Comparison of ENCODE assay signal across 23 cellular contexts in genomic region chr2:160932960-160933359, GRCh38.
DNase-seq lines count a peak whose midpoint lies in the region; ATAC-seq lines count a peak whose summit lies in the region.
"Had no signal": no experiment of that assay in that cellular context is flagged by ENCODE, and none has a peak within 500 bp of the region (broad histone marks: within the 10 kb centered on the region; RNA-seq: fewer than 3 reads in every experiment).

No MANE protein-coding gene starts in this region.

- peaks cover 37% of the 10 kb centered on the region for H3K4me1 ChIP-seq in adipocyte (ENCODE audit: control insufficient read depth, insufficient read depth, low read length)
- H3K4me1 ChIP-seq: Peyer's patch had no signal

- H3K4me3 ChIP-seq in adipocyte (ENCODE audit: low read length): no peak overlapping the region
- H3K4me3 ChIP-seq: Peyer's patch had no signal

- ATAC-seq in HG02981 (IDR thresholded peaks at IDR 0.05; ENCODE audit: unreplicated experiment): no peak
- ATAC-seq: activated T-cell treated with anti-CD3 and anti-CD28 coated beads, Interleukin-2, amount 50 U/mL, for 4 hours; HCT116; stimulated activated naive CD8-positive, alpha-beta T cell treated with anti-CD3 and anti-CD28 coated beads, Interleukin-15, Interleukin-2, amounts not matched to agents 100 U/mL and 50 U/mL, for 24 hours had no signal

- H3K27me3 ChIP-seq in adipocyte (replicated peaks; ENCODE audit: control insufficient read depth, insufficient read depth, low read length): no peaks in the 10 kb centered on the region
- H3K27me3 ChIP-seq: Peyer's patch had no signal

- no peaks in the 10 kb centered on the region for H3K36me3 ChIP-seq in adipocyte (ENCODE audit: control insufficient read depth, insufficient read depth, low read length, severe bottlenecking)
- H3K36me3 ChIP-seq: Peyer's patch had no signal

- no peak overlapping the region for H3K9ac ChIP-seq in adipocyte (ENCODE audit: low read length)

- H3K9me3 ChIP-seq in adipocyte (ENCODE audit: control insufficient read depth, low read length): no peaks in the 10 kb centered on the region
- H3K9me3 ChIP-seq: Peyer's patch had no signal

- DNase-seq in AG08395 (ENCODE audit: low spot score) (peak; percentile 72), HCEC 1CT (peak; percentile 69), adipocyte (ENCODE audit: low read depth) (peak; percentile 84), iPS-NIHi11 (ENCODE audit: low spot score) (peak; percentile 29), SKM-1 treated with dmso at 0.1 percent for 144 hours (lab: John Stamatoyannopoulos, UW; ENCODE audit: unreplicated experiment) (no peak)
- DNase-seq in effector CD8-positive, alpha-beta T cell (lab: John Stamatoyannopoulos, UW): no peak
- no peak for DNase-seq in activated CD4-positive, alpha-beta T cell treated with anti-CD3 and anti-CD28 coated beads for 1 hour
- DNase-seq: activated CD4-positive, alpha-beta memory T cell treated with anti-CD3 and anti-CD28 coated beads, Interleukin-2, amount 10 ng/mL, durations not matched to agents 7 days and 5 days; activated T-cell treated with anti-CD3 and anti-CD28 coated beads, Interleukin-2, amount 50 U/mL, for 4 hours; caudate nucleus; COR-L47; effector memory CD4-positive, alpha-beta T cell; GDM1; mammary epithelial cell; NCI-H1048; NCI-H2171; NCI-H82; Peyer's patch; stimulated activated CD4-positive, alpha-beta T cell treated with anti-CD3 and anti-CD28 coated beads, Interleukin-15, amount 100 ng/mL, for 24 hours; stimulated activated naive CD8-positive, alpha-beta T cell treated with anti-CD3 and anti-CD28 coated beads, Interleukin-15, Interleukin-2, amounts not matched to agents 100 U/mL and 50 U/mL, for 24 hours; SW 1271 had no signal

Comparison
In these comparisons a context has a peak if more than half of its experiments do, and no peak if none do; other contexts are left out.
1. DNase-seq: peak in AG08395 (single experiment), HCEC 1CT (single experiment), adipocyte (single experiment) and iPS-NIHi11 (single experiment); none in SKM-1 treated with dmso at 0.1 percent for 144 hours (single experiment), effector CD8-positive, alpha-beta T cell (single experiment) and activated CD4-positive, alpha-beta T cell treated with anti-CD3 and anti-CD28 coated beads for 1 hour (single experiment).